In the genomic region with DNA sequence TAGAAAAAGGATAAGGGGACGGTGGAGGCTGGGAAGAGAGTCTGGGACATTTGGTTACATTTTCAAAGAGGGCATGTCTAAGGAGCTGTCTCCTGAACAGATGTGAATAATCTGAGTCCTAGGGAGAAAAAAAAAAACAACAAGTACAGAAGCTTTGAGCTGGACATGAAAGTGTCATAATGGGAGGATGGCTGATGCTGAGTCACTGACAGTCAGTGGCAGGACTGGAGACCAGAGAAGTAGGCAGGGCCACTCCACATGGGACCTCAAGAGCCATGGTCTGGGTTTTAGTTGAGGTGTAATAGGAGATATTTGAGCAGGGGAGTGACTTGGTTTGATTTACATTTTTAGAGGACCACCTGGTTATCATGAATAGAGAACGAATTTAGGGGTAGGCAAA, we compare ENCODE assay signal across 18 cellular contexts.
A peak's percentile ranks its signal among the peaks of the same experiment; 100 is the strongest.
DNase-seq lines count a peak whose midpoint lies in the region; ATAC-seq and TF ChIP-seq lines count a peak whose summit lies in the region.
"Had no signal": no experiment of that assay in that cellular context is flagged by ENCODE, and none has a peak within 500 bp of the region (broad histone marks: within the 10 kb centered on the region; RNA-seq: fewer than 3 reads in every experiment).

No MANE protein-coding gene starts in this region.

- CTCF ChIA-PET in WTC11 (lab: Charles Lee) = interaction anchor here (1.1 to 1.5 kb wide), 4 partner anchors 10 to 139 kb away, joined by 3 to 5 read pairs (median 4); no protein-coding TSS in a partner anchor

- 0 out of 2 replicates have a peak overlapping the region, but pooled peaks have one; percentile 0 for H3K4me3 Mint-ChIP-seq in WTC11
- H3K4me3 Mint-ChIP-seq: activated naive CD4-positive, alpha-beta T cell treated with anti-CD3 and anti-CD28 coated beads for 36 hours; T-cell had no signal

- H3K4me1 ChIP-seq in lower lobe of right lung (peaks cover 20% of the 10 kb centered on the region), testis (peaks cover 3% of the 10 kb centered on the region)

- H3K27ac Mint-ChIP-seq in WTC11 = 0 out of 2 replicates have a peak overlapping the region, but pooled peaks have one; percentile 2
- H3K27ac Mint-ChIP-seq: activated naive CD4-positive, alpha-beta T cell treated with anti-CD3 and anti-CD28 coated beads for 36 hours; T-cell had no signal

- H3K9me3 ChIP-seq in lower lobe of right lung = no peaks in the 10 kb centered on the region
- no peaks in the 10 kb centered on the region for H3K9me3 ChIP-seq in testis
- H3K9me3 ChIP-seq: sigmoid colon, tibial nerve had no signal

- no peaks in the 10 kb centered on the region for H3K27me3 ChIP-seq in lower lobe of right lung (ENCODE audit: low read depth)
- H3K27me3 ChIP-seq in testis = no peaks in the 10 kb centered on the region
- H3K27me3 ChIP-seq: sigmoid colon, tibial nerve had no signal

- H3K27ac ChIP-seq in lower lobe of right lung (no peak overlapping the region), testis (no peak overlapping the region)
- H3K27ac ChIP-seq: tibial nerve had no signal

- H3K36me3 ChIP-seq in lower lobe of right lung (no peaks in the 10 kb centered on the region), testis (ENCODE audit: low read depth, missing control alignments) (no peaks in the 10 kb centered on the region)
- H3K36me3 ChIP-seq: sigmoid colon, tibial nerve had no signal

- intact Hi-C loops in lower lobe of right lung (cut with DNase I) (no loop called here), testis (cut with DNase I; ENCODE audit: low total_unique reads) (no loop called here)

- DNase-seq in AG10803 (ENCODE audit: low read depth) = peak; percentile 60
- peak; percentile 45 for DNase-seq in HCEC 1CT
- no peak for DNase-seq in WTC11 (ENCODE audit: low spot score)
- peak; percentile 38 for DNase-seq in glomerular visceral epithelial cell (ENCODE audit: extremely low spot score)
- no peak for DNase-seq in lower lobe of right lung
- no peak for DNase-seq in testis
- DNase-seq in activated gamma-delta T cell treated with Interleukin-2 at 50 U/mL for 16 hours = no peak
- DNase-seq: activated naive CD4-positive, alpha-beta T cell treated with anti-CD3 and anti-CD28 coated beads for 36 hours; effector CD8-positive, alpha-beta T cell; foreskin melanocyte; NCI-H510A; sigmoid colon; stimulated activated CD4-positive, alpha-beta T cell treated with anti-CD3 and anti-CD28 coated beads, Interleukin-4, amount 100 ng/mL, for 1 hour; T-cell had no signal

- H3K9me3 Mint-ChIP-seq in WTC11 = no peaks in the 10 kb centered on the region
- H3K9me3 Mint-ChIP-seq: activated naive CD4-positive, alpha-beta T cell treated with anti-CD3 and anti-CD28 coated beads for 36 hours; T-cell had no signal

- no peak for TF ChIP-seq CTCF in AG10803 (conservative IDR thresholded peaks at IDR 0.05; ENCODE audit: low read length)
- TF ChIP-seq CTCF in WTC11 (IDR thresholded peaks at IDR 0.05) = no peak
- no peak for TF ChIP-seq CTCF in lower lobe of right lung (IDR thresholded peaks at IDR 0.05)
- TF ChIP-seq CTCF in testis (IDR thresholded peaks at IDR 0.05) = no peak

- H3K4me3 ChIP-seq in AG10803 (ENCODE audit: low read length) = no peak overlapping the region
- H3K4me3 ChIP-seq in lower lobe of right lung = no peak overlapping the region
- no peak overlapping the region for H3K4me3 ChIP-seq in testis
- H3K4me3 ChIP-seq: lung, sigmoid colon, tibial nerve had no signal

- no peak for TF ChIP-seq POLR2A in testis (IDR thresholded peaks at IDR 0.05)

- peaks cover 89% of the 10 kb centered on the region for H3K4me1 Mint-ChIP-seq in WTC11
- H3K4me1 Mint-ChIP-seq: T-cell had no signal

- POLR2A ChIA-PET in WTC11 (lab: Charles Lee) = no interaction called here

- ATAC-seq in WTC11 (no peak; the same call in 1 of the 2 replicates), lower lobe of right lung (no peak), GM19023 (IDR thresholded peaks at IDR 0.05; ENCODE audit: unreplicated experiment) (no peak)
- ATAC-seq: HCT116, T-cell had no signal

- H3K27me3 Mint-ChIP-seq in WTC11 (ENCODE audit: low read depth) = no peaks in the 10 kb centered on the region

- H3K36me3 Mint-ChIP-seq in WTC11 = peaks cover 28% of the 10 kb centered on the region
- H3K36me3 Mint-ChIP-seq: T-cell had no signal

- 68 to 73% methylated on average over 2 of the region's 2 CpGs for WGBS in testis, 2 donors

TF ChIP-seq in WTC11, 78 proteins besides CTCF, POLR2A, EP300 and RAD21 (continues in another document):
- TF ChIP-seq RELA (CRISPR knock-in tag; IDR thresholded peaks at IDR 0.05; ENCODE audit: borderline replicate concordance) (no peak), SMAD3 (CRISPR knock-in tag; IDR thresholded peaks at IDR 0.05; ENCODE audit: borderline replicate concordance) (no peak), ZNF425 (CRISPR knock-in tag; conservative IDR thresholded peaks at IDR 0.05) (no peak), HMGA2 (CRISPR knock-in tag; IDR thresholded peaks at IDR 0.05) (no peak), ZNF121 (CRISPR knock-in tag; IDR thresholded peaks at IDR 0.05) (no peak), ZNF138 (CRISPR knock-in tag; conservative IDR thresholded peaks at IDR 0.05) (no peak), EMX1 (CRISPR knock-in tag; IDR thresholded peaks at IDR 0.05) (no peak)
- TF ChIP-seq, protein P1, sequence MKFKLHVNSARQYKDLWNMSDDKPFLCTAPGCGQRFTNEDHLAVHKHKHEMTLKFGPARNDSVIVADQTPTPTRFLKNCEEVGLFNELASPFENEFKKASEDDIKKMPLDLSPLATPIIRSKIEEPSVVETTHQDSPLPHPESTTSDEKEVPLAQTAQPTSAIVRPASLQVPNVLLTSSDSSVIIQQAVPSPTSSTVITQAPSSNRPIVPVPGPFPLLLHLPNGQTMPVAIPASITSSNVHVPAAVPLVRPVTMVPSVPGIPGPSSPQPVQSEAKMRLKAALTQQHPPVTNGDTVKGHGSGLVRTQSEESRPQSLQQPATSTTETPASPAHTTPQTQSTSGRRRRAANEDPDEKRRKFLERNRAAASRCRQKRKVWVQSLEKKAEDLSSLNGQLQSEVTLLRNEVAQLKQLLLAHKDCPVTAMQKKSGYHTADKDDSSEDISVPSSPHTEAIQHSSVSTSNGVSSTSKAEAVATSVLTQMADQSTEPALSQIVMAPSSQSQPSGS (CRISPR knock-in tag; IDR thresholded peaks at IDR 0.05; ENCODE audit: borderline replicate concordance, low read depth) = no peak
- TF ChIP-seq, protein P2, sequence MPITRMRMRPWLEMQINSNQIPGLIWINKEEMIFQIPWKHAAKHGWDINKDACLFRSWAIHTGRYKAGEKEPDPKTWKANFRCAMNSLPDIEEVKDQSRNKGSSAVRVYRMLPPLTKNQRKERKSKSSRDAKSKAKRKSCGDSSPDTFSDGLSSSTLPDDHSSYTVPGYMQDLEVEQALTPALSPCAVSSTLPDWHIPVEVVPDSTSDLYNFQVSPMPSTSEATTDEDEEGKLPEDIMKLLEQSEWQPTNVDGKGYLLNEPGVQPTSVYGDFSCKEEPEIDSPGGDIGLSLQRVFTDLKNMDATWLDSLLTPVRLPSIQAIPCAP (CRISPR knock-in tag; IDR thresholded peaks at IDR 0.05) = no peak
- TF ChIP-seq, protein P3, sequence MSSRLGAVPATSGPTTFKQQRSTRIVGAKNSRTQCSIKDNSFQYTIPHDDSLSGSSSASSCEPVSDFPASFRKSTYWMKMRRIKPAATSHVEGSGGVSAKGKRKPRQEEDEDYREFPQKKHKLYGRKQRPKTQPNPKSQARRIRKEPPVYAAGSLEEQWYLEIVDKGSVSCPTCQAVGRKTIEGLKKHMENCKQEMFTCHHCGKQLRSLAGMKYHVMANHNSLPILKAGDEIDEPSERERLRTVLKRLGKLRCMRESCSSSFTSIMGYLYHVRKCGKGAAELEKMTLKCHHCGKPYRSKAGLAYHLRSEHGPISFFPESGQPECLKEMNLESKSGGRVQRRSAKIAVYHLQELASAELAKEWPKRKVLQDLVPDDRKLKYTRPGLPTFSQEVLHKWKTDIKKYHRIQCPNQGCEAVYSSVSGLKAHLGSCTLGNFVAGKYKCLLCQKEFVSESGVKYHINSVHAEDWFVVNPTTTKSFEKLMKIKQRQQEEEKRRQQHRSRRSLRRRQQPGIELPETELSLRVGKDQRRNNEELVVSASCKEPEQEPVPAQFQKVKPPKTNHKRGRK (CRISPR knock-in tag; IDR thresholded peaks at IDR 0.05; ENCODE audit: borderline replicate concordance) = no peak
- TF ChIP-seq, protein P4, sequence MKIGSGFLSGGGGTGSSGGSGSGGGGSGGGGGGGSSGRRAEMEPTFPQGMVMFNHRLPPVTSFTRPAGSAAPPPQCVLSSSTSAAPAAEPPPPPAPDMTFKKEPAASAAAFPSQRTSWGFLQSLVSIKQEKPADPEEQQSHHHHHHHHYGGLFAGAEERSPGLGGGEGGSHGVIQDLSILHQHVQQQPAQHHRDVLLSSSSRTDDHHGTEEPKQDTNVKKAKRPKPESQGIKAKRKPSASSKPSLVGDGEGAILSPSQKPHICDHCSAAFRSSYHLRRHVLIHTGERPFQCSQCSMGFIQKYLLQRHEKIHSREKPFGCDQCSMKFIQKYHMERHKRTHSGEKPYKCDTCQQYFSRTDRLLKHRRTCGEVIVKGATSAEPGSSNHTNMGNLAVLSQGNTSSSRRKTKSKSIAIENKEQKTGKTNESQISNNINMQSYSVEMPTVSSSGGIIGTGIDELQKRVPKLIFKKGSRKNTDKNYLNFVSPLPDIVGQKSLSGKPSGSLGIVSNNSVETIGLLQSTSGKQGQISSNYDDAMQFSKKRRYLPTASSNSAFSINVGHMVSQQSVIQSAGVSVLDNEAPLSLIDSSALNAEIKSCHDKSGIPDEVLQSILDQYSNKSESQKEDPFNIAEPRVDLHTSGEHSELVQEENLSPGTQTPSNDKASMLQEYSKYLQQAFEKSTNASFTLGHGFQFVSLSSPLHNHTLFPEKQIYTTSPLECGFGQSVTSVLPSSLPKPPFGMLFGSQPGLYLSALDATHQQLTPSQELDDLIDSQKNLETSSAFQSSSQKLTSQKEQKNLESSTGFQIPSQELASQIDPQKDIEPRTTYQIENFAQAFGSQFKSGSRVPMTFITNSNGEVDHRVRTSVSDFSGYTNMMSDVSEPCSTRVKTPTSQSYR (CRISPR knock-in tag; IDR thresholded peaks at IDR 0.05) = no peak

Comparison
In these comparisons a context has a peak if more than half of its experiments do, and no peak if none do; other contexts are left out.
1. DNase-seq: peak in AG10803 (single experiment), HCEC 1CT (single experiment) and glomerular visceral epithelial cell (single experiment); none in WTC11 (single experiment), lower lobe of right lung (single experiment), testis (single experiment) and activated gamma-delta T cell treated with Interleukin-2 at 50 U/mL for 16 hours (single experiment).